In the genomic region with DNA sequence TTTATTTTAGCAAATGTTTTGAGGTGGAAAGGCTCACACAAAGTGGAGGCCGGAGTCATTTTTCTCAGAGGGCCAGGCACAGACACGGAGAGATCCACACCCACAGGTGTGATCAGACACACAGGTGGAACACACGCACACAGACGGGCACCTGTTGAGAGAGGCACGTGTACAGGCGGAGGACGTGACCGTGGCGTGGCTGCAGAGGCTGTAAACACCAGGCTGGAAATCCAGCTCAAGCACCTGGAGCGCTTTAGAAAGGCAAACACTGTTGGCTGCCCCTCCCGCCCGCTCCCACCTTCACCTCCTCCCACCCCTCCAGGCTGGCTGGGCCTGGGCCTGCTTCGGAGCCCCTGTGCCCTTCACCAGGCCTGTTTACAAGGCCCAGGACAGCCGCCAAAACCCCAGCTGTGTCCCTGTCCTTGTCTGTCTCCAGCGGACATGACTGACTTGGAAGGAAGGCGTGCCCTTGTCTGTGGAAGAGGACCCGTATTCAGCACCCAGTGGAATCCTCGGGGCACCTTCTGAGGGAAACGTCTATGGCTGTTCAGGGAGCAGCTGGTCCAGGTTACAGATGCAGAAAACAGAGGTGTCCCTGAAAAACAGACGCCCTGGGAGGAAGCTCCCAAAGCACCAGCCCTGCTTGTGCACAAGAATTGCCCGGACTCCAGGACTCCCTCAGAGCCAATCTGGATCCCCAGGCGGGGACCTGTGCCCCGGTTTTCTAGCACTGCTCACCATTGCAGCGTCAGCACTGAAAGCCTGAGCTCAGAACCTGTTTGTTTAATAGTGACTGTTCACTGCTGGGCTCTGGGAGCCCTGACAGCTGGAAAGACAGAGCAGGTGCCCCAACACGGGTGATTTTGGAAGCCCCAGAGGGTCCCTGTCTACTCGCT, we compare ENCODE assay signal across 10 cellular contexts.
DNase-seq lines count a peak whose midpoint lies in the region; ATAC-seq, FAIRE-seq and TF ChIP-seq lines count a peak whose summit lies in the region.
"Had no signal": no experiment of that assay in that cellular context is flagged by ENCODE, and none has a peak within 500 bp of the region (broad histone marks: within the 10 kb centered on the region; RNA-seq: fewer than 3 reads in every experiment).

No MANE protein-coding gene starts in this region.

- DNase-seq in DMS79 treated with DMSO at 0.1 percent for 48 hours (lab: John Stamatoyannopoulos, UW) = peak; percentile 59
- DNase-seq in DMS79 (lab: John Stamatoyannopoulos, UW) = no peak
- DNase-seq in K562 (ENCODE audit: extremely low read depth in 1 of 4, low spot score in 3 of 4) = peak in 1 of 4 experiments; percentile 28
- no peak for DNase-seq in lower lobe of right lung
- DNase-seq in testis = no peak
- DNase-seq in Ammon's horn (ENCODE audit: low spot score) = no peak
- DNase-seq in mesenteric fat pad (ENCODE audit: low spot score) = no peak
- no peak for DNase-seq in SK-N-DZ (ENCODE audit: low spot score)
- DNase-seq: activated CD4-positive, alpha-beta T cell treated with anti-CD3 and anti-CD28 coated beads, Interleukin-2, amount 10 ng/mL, durations not matched to agents 24 days and 14 days had no signal

- H3K9me3 ChIP-seq in K562 (replicated peaks; ENCODE audit: control insufficient read depth, insufficient read depth, low read depth, low read length) (no peaks in the 10 kb centered on the region), lower lobe of right lung (no peaks in the 10 kb centered on the region), testis (no peaks in the 10 kb centered on the region)

- no peaks in the 10 kb centered on the region for H3K27me3 ChIP-seq in K562 (ENCODE audit: control insufficient read depth in 2 of 2, insufficient read depth in 2 of 2, low read length in 2 of 2)
- no peaks in the 10 kb centered on the region for H3K27me3 ChIP-seq in lower lobe of right lung (ENCODE audit: low read depth)
- no peaks in the 10 kb centered on the region for H3K27me3 ChIP-seq in testis

- no peaks in the 10 kb centered on the region for H3K36me3 ChIP-seq in K562 (ENCODE audit: control insufficient read depth, insufficient read depth, low read length)
- H3K36me3 ChIP-seq in lower lobe of right lung = no peaks in the 10 kb centered on the region
- no peaks in the 10 kb centered on the region for H3K36me3 ChIP-seq in testis (ENCODE audit: low read depth, missing control alignments)

- peak overlapping the region; percentile 95 for H2AFZ ChIP-seq in K562 (ENCODE audit: low read depth, low read length)

- POLR2A ChIA-PET in K562 (lab: Yijun Ruan, JAX) = interaction anchor here (0.7 to 2.6 kb wide), 6 partner anchors 9 to 295 kb away, joined by 3 to 11 read pairs (median 3); no protein-coding TSS in a partner anchor

- TF ChIP-seq POLR2A in K562 (conservative IDR thresholded peaks at IDR 0.05) (no peak), testis (IDR thresholded peaks at IDR 0.05) (no peak)

- 51% methylated on average over 22 of the region's 26 CpGs for WGBS in K562 (ENCODE audit: insufficient coverage, low coverage, missing lambda C conversion rate)
- 71 to 74% methylated on average over 22 to 26 of the region's 26 CpGs for WGBS in testis, 2 donors

- H3K79me2 ChIP-seq in K562 (ENCODE audit: control insufficient read depth, insufficient read depth, low read length) = no peaks in the 10 kb centered on the region

- H3K4me3 ChIP-seq in K562 = no peak overlapping the region
- no peak overlapping the region for H3K4me3 ChIP-seq in lower lobe of right lung
- H3K4me3 ChIP-seq in testis = no peak overlapping the region

- H3K4me1 ChIP-seq in K562 (replicated peaks in 1 of 2; ENCODE audit: control insufficient read depth in 2 of 2, insufficient read depth in 2 of 2, low read length in 2 of 2) (peaks cover 66 to 74% of the 10 kb centered on the region in 2 experiments), lower lobe of right lung (peaks cover 93% of the 10 kb centered on the region), testis (peaks cover 85% of the 10 kb centered on the region)

- peak overlapping the region; percentile 57 to 88 for H3K9ac ChIP-seq in K562 (ENCODE audit: insufficient read depth in 1 of 2, low read depth in 2 of 2, low read length in 2 of 2)

- peak overlapping the region; percentile 65; the same call in 1 of the 2 replicates for H3K4me2 ChIP-seq in K562 (ENCODE audit: insufficient read depth, low read length)

- in situ Hi-C loops in K562 (cut with MboI) = no loop called here

- no peak for TF ChIP-seq RAD21 in K562 (CRISPR knock-in tag; conservative IDR thresholded peaks at IDR 0.05 in 1 of 2, IDR thresholded peaks at IDR 0.05 in 1 of 2)

- intact Hi-C loops in K562 (cut with micrococcal nuclease) = loop anchor here (1.0 kb wide), 1 partner anchor 300 kb away; a partner anchor contains a TSS
- intact Hi-C loops in lower lobe of right lung (cut with DNase I) = no loop called here
- intact Hi-C loops in testis (cut with DNase I; ENCODE audit: low total_unique reads) = no loop called here

- no peaks in the 10 kb centered on the region for H4K20me1 ChIP-seq in K562 (replicated peaks; ENCODE audit: control insufficient read depth, insufficient read depth, low read length)

- CTCF ChIA-PET in K562 (lab: Yijun Ruan, JAX; ENCODE audit: low intra/inter-chr PET ratio) = no interaction called here

- H3K27ac ChIP-seq in K562 (ENCODE audit: extremely low read depth, low read depth, low read length) (peak overlapping the region; percentile 91), lower lobe of right lung (peak overlapping the region; percentile 82), testis (peak overlapping the region; percentile 48 to 81)
- H3K27ac ChIP-seq: 22Rv1 had no signal

- ATAC-seq in K562 = peak; percentile 1; the same call in 1 of the 3 replicates
- ATAC-seq in lower lobe of right lung = no peak

- no peak for FAIRE-seq in K562 (lab: Jason Lieb, UNC)

- no peak for TF ChIP-seq CTCF in K562 (IDR thresholded peaks at IDR 0.05 in 2 of 3, conservative IDR thresholded peaks at IDR 0.05 in 1 of 3; ENCODE audit: insufficient read depth in 2 of 3, low read depth in 1 of 3, low read length in 3 of 3)
- no peak for TF ChIP-seq CTCF in lower lobe of right lung (IDR thresholded peaks at IDR 0.05)
- TF ChIP-seq CTCF in testis (IDR thresholded peaks at IDR 0.05) = no peak

- H3K9me1 ChIP-seq in K562 (ENCODE audit: control insufficient read depth, insufficient read depth, low read length) = peaks cover 5% of the 10 kb centered on the region

- TF ChIP-seq EP300 in K562 (IDR thresholded peaks at IDR 0.05; ENCODE audit: low read length) = no peak

- no TSS peak for BruUV-seq in K562 (replicated peaks; lab: Mats Ljungman, UMichigan)

TF ChIP-seq in K562, 482 proteins besides CTCF, POLR2A, EP300 and RAD21 (continues in another document):
- TF ChIP-seq KLF6 (CRISPR knock-in tag; IDR thresholded peaks at IDR 0.05; ENCODE audit: borderline replicate concordance) (peak; percentile 30; the same call in 1 of the 2 replicates), SMAD1 (IDR thresholded peaks at IDR 0.05; ENCODE audit: low read depth, low read length, partially characterized antibody) (no peak), MXI1 (IDR thresholded peaks at IDR 0.05; ENCODE audit: low read depth, low read length) (no peak), GABPB2 (CRISPR knock-in tag; conservative IDR thresholded peaks at IDR 0.05) (no peak), EWSR1 (IDR thresholded peaks at IDR 0.05; ENCODE audit: borderline replicate concordance, low read depth, partially characterized antibody) (no peak), CBX8 (IDR thresholded peaks at IDR 0.05; ENCODE audit: borderline replicate concordance, extremely low read depth, low read depth, low read length, poor library complexity, severe bottlenecking) (no peak), TAF1 (IDR thresholded peaks at IDR 0.05; ENCODE audit: control insufficient read depth, extremely low read depth, insufficient read depth, low read length, severe bottlenecking) (no peak), CCAR2 (IDR thresholded peaks at IDR 0.05; ENCODE audit: low read depth, low read length) (no peak), ZNF347 (CRISPR knock-in tag; IDR thresholded peaks at IDR 0.05; ENCODE audit: low read depth) (0 out of 2 replicates have a peak, but pooled peaks have one; percentile 33)
- TF ChIP-seq, protein P1, sequence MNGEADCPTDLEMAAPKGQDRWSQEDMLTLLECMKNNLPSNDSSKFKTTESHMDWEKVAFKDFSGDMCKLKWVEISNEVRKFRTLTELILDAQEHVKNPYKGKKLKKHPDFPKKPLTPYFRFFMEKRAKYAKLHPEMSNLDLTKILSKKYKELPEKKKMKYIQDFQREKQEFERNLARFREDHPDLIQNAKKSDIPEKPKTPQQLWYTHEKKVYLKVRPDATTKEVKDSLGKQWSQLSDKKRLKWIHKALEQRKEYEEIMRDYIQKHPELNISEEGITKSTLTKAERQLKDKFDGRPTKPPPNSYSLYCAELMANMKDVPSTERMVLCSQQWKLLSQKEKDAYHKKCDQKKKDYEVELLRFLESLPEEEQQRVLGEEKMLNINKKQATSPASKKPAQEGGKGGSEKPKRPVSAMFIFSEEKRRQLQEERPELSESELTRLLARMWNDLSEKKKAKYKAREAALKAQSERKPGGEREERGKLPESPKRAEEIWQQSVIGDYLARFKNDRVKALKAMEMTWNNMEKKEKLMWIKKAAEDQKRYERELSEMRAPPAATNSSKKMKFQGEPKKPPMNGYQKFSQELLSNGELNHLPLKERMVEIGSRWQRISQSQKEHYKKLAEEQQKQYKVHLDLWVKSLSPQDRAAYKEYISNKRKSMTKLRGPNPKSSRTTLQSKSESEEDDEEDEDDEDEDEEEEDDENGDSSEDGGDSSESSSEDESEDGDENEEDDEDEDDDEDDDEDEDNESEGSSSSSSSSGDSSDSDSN (IDR thresholded peaks at IDR 0.05; ENCODE audit: borderline replicate concordance in 1 of 2, low read depth in 2 of 2, low read length in 2 of 2) = no peak
- TF ChIP-seq, protein P2, sequence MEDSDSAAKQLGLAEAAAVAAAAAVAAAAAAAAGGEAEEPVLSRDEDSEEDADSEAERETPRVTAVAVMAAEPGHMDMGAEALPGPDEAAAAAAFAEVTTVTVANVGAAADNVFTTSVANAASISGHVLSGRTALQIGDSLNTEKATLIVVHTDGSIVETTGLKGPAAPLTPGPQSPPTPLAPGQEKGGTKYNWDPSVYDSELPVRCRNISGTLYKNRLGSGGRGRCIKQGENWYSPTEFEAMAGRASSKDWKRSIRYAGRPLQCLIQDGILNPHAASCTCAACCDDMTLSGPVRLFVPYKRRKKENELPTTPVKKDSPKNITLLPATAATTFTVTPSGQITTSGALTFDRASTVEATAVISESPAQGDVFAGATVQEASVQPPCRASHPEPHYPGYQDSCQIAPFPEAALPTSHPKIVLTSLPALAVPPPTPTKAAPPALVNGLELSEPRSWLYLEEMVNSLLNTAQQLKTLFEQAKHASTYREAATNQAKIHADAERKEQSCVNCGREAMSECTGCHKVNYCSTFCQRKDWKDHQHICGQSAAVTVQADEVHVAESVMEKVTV (CRISPR knock-in tag; IDR thresholded peaks at IDR 0.05) = no peak
